Comparison of ENCODE assay signal across 8 cellular contexts in genomic region chr20:31713312-31714049, GRCh38. TPM values are rescaled to one million over a fixed set of nuclear protein-coding genes. Genes with fewer than 3 reads are reported as not detected.
DNase-seq lines count a peak whose midpoint lies in the region; TF ChIP-seq lines count a peak whose summit lies in the region.

No MANE protein-coding gene starts in this region.

- peak overlapping the region; percentile 98 for H2AK5ac ChIP-seq in mesenchymal stem cell (ENCODE audit: low read length, severe bottlenecking)

- no peak for TF ChIP-seq CTCF in dorsolateral prefrontal cortex (IDR thresholded peaks at IDR 0.05 in 54 of 56, conservative IDR thresholded peaks at IDR 0.05 in 2 of 56; ENCODE audit: low read depth in 1 of 56, partially characterized antibody in 56 of 56)

- H2BK120ac ChIP-seq in mesenchymal stem cell (ENCODE audit: low read depth, low read length): peak overlapping the region; percentile 98

- H3K79me1 ChIP-seq in mesenchymal stem cell (replicated peaks; ENCODE audit: low read length, poor library complexity, severe bottlenecking): no peaks in the 10 kb centered on the region

- peak overlapping the region in 1 of 2 experiments; percentile 96 for H3K23ac ChIP-seq in mesenchymal stem cell (ENCODE audit: low read length in 2 of 2)

- peak overlapping the region; percentile 94 for H4K8ac ChIP-seq in mesenchymal stem cell (ENCODE audit: low read length)

- H3K9ac ChIP-seq in mesenchymal stem cell (ENCODE audit: low read length): peak overlapping the region; percentile 87

- H2BK5ac ChIP-seq in mesenchymal stem cell (ENCODE audit: low read depth, low read length, poor library complexity, severe bottlenecking): peak overlapping the region; percentile 85

- H3K18ac ChIP-seq in mesenchymal stem cell (ENCODE audit: low read depth in 1 of 2, low read length in 2 of 2): peak overlapping the region; percentile 85 to 99

- H2BK15ac ChIP-seq in mesenchymal stem cell (ENCODE audit: low read depth, poor library complexity, severe bottlenecking): peak overlapping the region; percentile 70

- WGBS in mesenchymal stem cell: 11% methylated on average over 6 of the region's 8 CpGs
- WGBS in urinary bladder: 36% methylated on average over 8 of the region's 8 CpGs

- H3K4me1 ChIP-seq in mesenchymal stem cell (ENCODE audit: control insufficient read depth, insufficient read depth, low read depth, low read length) (peaks cover 45% of the 10 kb centered on the region), urinary bladder (ENCODE audit: insufficient read depth) (peaks cover 4% of the 10 kb centered on the region)

- peak overlapping the region in 1 of 2 experiments; percentile 0 for H3K14ac ChIP-seq in mesenchymal stem cell (ENCODE audit: low read length in 2 of 2)

- no peaks in the 10 kb centered on the region for H3K9me3 ChIP-seq in mesenchymal stem cell (ENCODE audit: control insufficient read depth, low read length)

- H3K4me2 ChIP-seq in mesenchymal stem cell (ENCODE audit: low read length, poor library complexity, severe bottlenecking): peak overlapping the region; percentile 3

- intact Hi-C loops in dorsolateral prefrontal cortex (cut with DNase I): loop anchor here in 1 of 2 donors (2.0 kb wide), 1 partner anchor 43 kb away; no protein-coding TSS in a partner anchor

- H4K91ac ChIP-seq in mesenchymal stem cell (ENCODE audit: low read length): peak overlapping the region; percentile 96

- H2BK12ac ChIP-seq in mesenchymal stem cell (ENCODE audit: low read length in 2 of 2): peak overlapping the region; percentile 64 to 95

- H3K36me3 ChIP-seq in mesenchymal stem cell (ENCODE audit: control insufficient read depth in 1 of 2, insufficient read depth in 2 of 2, low read depth in 1 of 2, low read length in 2 of 2): peaks cover 38 to 80% of the 10 kb centered on the region in 2 experiments
- H3K36me3 ChIP-seq in urinary bladder (ENCODE audit: insufficient read depth): no peaks in the 10 kb centered on the region

- H3K27ac ChIP-seq in dorsolateral prefrontal cortex (peak overlapping the region; percentile 80 to 100 (median 99)), mesenchymal stem cell (ENCODE audit: low read length, poor library complexity, severe bottlenecking) (peak overlapping the region; percentile 98), urinary bladder (ENCODE audit: low read depth) (peak overlapping the region; percentile 77)

- peak overlapping the region in 56 of 59 donors; percentile 2 to 90 (median 38) for H3K4me3 ChIP-seq in dorsolateral prefrontal cortex
- H3K4me3 ChIP-seq in mesenchymal stem cell (ENCODE audit: insufficient read depth in 1 of 2, low read depth in 1 of 2, low read length in 2 of 2): peak overlapping the region in 1 of 2 experiments; percentile 69
- H3K4me3 ChIP-seq in urinary bladder (ENCODE audit: low read depth, low read length): no peak overlapping the region

- H3K27me3 ChIP-seq in dorsolateral prefrontal cortex (no peaks in the 10 kb centered on the region), mesenchymal stem cell (ENCODE audit: control insufficient read depth in 1 of 2, insufficient read depth in 1 of 2, low read length in 2 of 2) (no peaks in the 10 kb centered on the region)

- H3K4ac ChIP-seq in mesenchymal stem cell (ENCODE audit: low read depth in 1 of 2, low read length in 2 of 2): peak overlapping the region; percentile 94 to 100

- peak; percentile 84 for DNase-seq in AG08396 (ENCODE audit: low spot score)
- DNase-seq in NCI-H460 (ENCODE audit: extremely low read depth, low read depth): peak; percentile 86
- DNase-seq in dorsolateral prefrontal cortex: peak in 1 of 10 donors; percentile 41
- DNase-seq in mesenchymal stem cell: peak; percentile 94
- no peak for DNase-seq in NCI-H446 treated with DMSO at 0.1 percent for 48 hours (lab: John Stamatoyannopoulos, UW)
- no peak for DNase-seq in NCI-H345 treated with DMSO at 0.1 percent for 48 hours (lab: John Stamatoyannopoulos, UW; ENCODE audit: unreplicated experiment)
- DNase-seq in midbrain (lab: John Stamatoyannopoulos, UW): no peak

- no peak overlapping the region for H2AFZ ChIP-seq in mesenchymal stem cell (ENCODE audit: low read depth, low read length)

RNA-seq across cellular contexts. Expression of gene BCL2L1, which starts 9.2 kb away (rescaled TPM):
- total RNA-seq in NCI-H460 (2014; rRNA removed; shearing (Covaris generic)): 90.6 and 96.1 TPM in 2 replicates
- polyA plus RNA-seq in NCI-H460 (2014; cell fraction: nucleus; rRNA removed): 33.5 and 38.9 TPM in 2 replicates
- total RNA-seq in dorsolateral prefrontal cortex (100 to 1,000 TPM in 77 of 120 experiments, 10 to 100 TPM in 43; 79.5 to 144 (median 103) TPM), urinary bladder (24.2 TPM)
- polyA plus RNA-seq in mesenchymal stem cell (2013, experiment 1 of 2): 116 TPM
- polyA plus RNA-seq in mesenchymal stem cell (2013, experiment 2 of 2): 114 TPM
- 61.3 TPM for polyA plus RNA-seq in urinary bladder

RNA-seq across cellular contexts. Expression of gene TPX2, which starts 25.6 kb away (rescaled TPM):
- total RNA-seq in NCI-H460 (2014; rRNA removed; shearing (Covaris generic)): 105 and 106 TPM in 2 replicates
- polyA plus RNA-seq in NCI-H460 (2014; cell fraction: nucleus; rRNA removed): 50.7 and 64.2 TPM in 2 replicates
- total RNA-seq in dorsolateral prefrontal cortex (1 to 10 TPM; 1.1 to 4.1 (median 2.6) TPM), urinary bladder (22.7 TPM)
- polyA plus RNA-seq in mesenchymal stem cell (2013, experiment 1 of 2): 20.9 TPM
- 21.1 TPM for polyA plus RNA-seq in mesenchymal stem cell (2013, experiment 2 of 2)
- polyA plus RNA-seq in urinary bladder: 0.84 TPM

Comparison
In these comparisons a context has a peak if more than half of its experiments do, and no peak if none do; other contexts are left out.
1. DNase-seq: peak in AG08396 (single experiment), NCI-H460 (single experiment) and mesenchymal stem cell (single experiment); none in NCI-H446 treated with DMSO at 0.1 percent for 48 hours (single experiment), NCI-H345 treated with DMSO at 0.1 percent for 48 hours (single experiment) and midbrain (single experiment).
2. Peak in every context shown above with its lines, with median percentiles within 50 percentile points of each other: H3K27ac ChIP-seq.